10 cellular contexts compared by ENCODE assay signal in genomic region chr15:48974865-48975264, GRCh38. TPM values are rescaled to one million over a fixed set of nuclear protein-coding genes. Genes with fewer than 3 reads are reported as not detected.
A peak's percentile ranks its signal among the peaks of the same experiment; 100 is the strongest.
DNase-seq lines count a peak whose midpoint lies in the region; ATAC-seq and TF ChIP-seq lines count a peak whose summit lies in the region.
"Had no signal": no experiment of that assay in that cellular context is flagged by ENCODE, and none has a peak within 500 bp of the region (broad histone marks: within the 10 kb centered on the region; RNA-seq: fewer than 3 reads in every experiment).

No MANE protein-coding gene starts in this region.

- 48% methylated on average over 2 of the region's 2 CpGs for WGBS in smooth muscle cell (ENCODE audit: low lambda C conversion rate)

- DNase-seq in NCI-H2227 (lab: John Stamatoyannopoulos, UW; ENCODE audit: unreplicated experiment), result peak; percentile 20
- no peak for DNase-seq in NCI-H2227 treated with DMSO at 0.1 percent for 48 hours (lab: John Stamatoyannopoulos, UW)
- DNase-seq in glutamatergic neuron, result no peak
- no peak for DNase-seq in smooth muscle cell (lab: John Stamatoyannopoulos, UW; ENCODE audit: unreplicated experiment)
- DNase-seq in endothelial cell (ENCODE audit: low spot score), result no peak
- DNase-seq in CD8-positive, alpha-beta memory T cell, result no peak
- DNase-seq: activated effector memory CD4-positive, alpha-beta T cell treated with Interleukin-2 at 50 U/mL for 16 hours had no signal

- no peak overlapping the region for H3K27ac ChIP-seq in SU-DHL-6 (ENCODE audit: low read depth, low read length)
- H3K27ac ChIP-seq in smooth muscle cell (ENCODE audit: low read depth), result no peak overlapping the region
- no peak overlapping the region for H3K27ac ChIP-seq in CD8-positive, alpha-beta memory T cell (ENCODE audit: low read depth, low read length)

- no peaks in the 10 kb centered on the region for H4K20me1 ChIP-seq in SU-DHL-6 (ENCODE audit: low read depth, low read length)
- H4K20me1 ChIP-seq in smooth muscle cell (ENCODE audit: low read depth), result no peaks in the 10 kb centered on the region

- H3K9ac ChIP-seq in SU-DHL-6 (ENCODE audit: low read length) (no peak overlapping the region), smooth muscle cell (ENCODE audit: low read depth) (no peak overlapping the region)

- ATAC-seq in GM19023 (IDR thresholded peaks at IDR 0.05; ENCODE audit: unreplicated experiment), result no peak

- POLR2A ChIA-PET in CD8-positive, alpha-beta memory T cell (lab: Charles Lee), result interaction anchor here (1.8 kb wide), 1 partner anchor 10 kb away, joined by 4 read pairs; no protein-coding TSS in a partner anchor

- H3K4me1 ChIP-seq in smooth muscle cell (ENCODE audit: low read depth), result peaks cover 7% of the 10 kb centered on the region
- peaks cover 3% of the 10 kb centered on the region for H3K4me1 ChIP-seq in CD8-positive, alpha-beta memory T cell (ENCODE audit: insufficient read depth, low read length)

- no peaks in the 10 kb centered on the region for H3K9me2 ChIP-seq in SU-DHL-6 (replicated peaks; ENCODE audit: insufficient read depth, low read length)

- H3F3A ChIP-seq in SU-DHL-6 (ENCODE audit: insufficient read depth) (no peaks in the 10 kb centered on the region), smooth muscle cell (ENCODE audit: low read depth) (no peaks in the 10 kb centered on the region)

- H3K9me3 ChIP-seq in SU-DHL-6 (ENCODE audit: insufficient read depth, low read length) (no peaks in the 10 kb centered on the region), smooth muscle cell (replicated peaks; ENCODE audit: low read depth) (no peaks in the 10 kb centered on the region)
- no peaks in the 10 kb centered on the region for H3K9me3 ChIP-seq in CD8-positive, alpha-beta memory T cell (ENCODE audit: low read length)
- H3K9me3 ChIP-seq: suprapubic skin had no signal

- H3K27me3 ChIP-seq in SU-DHL-6 (ENCODE audit: low read length) (no peaks in the 10 kb centered on the region), smooth muscle cell (ENCODE audit: low read depth) (no peaks in the 10 kb centered on the region)
- peaks cover 8% of the 10 kb centered on the region for H3K27me3 ChIP-seq in CD8-positive, alpha-beta memory T cell (ENCODE audit: insufficient read depth, low read length, poor library complexity, severe bottlenecking)
- H3K27me3 ChIP-seq: suprapubic skin had no signal

- TF ChIP-seq CTCF in SU-DHL-6 (IDR thresholded peaks at IDR 0.05; ENCODE audit: insufficient read depth, low read length, poor library complexity, severe bottlenecking) (no peak), glutamatergic neuron (IDR thresholded peaks at IDR 0.05; ENCODE audit: partially characterized antibody, unreplicated experiment) (no peak), smooth muscle cell (IDR thresholded peaks at IDR 0.05; ENCODE audit: borderline replicate concordance, insufficient read depth, poor library complexity, severe bottlenecking) (no peak), endothelial cell (IDR thresholded peaks at IDR 0.05; ENCODE audit: unreplicated experiment) (no peak)

- H3K4me1 Mint-ChIP-seq in glutamatergic neuron (ENCODE audit: low read depth, unreplicated experiment) (peaks cover 11% of the 10 kb centered on the region), endothelial cell (ENCODE audit: unreplicated experiment) (peaks cover 7% of the 10 kb centered on the region)
- peaks cover 1 to 5% (median 4%) of the 10 kb centered on the region in 3 donors for H3K4me1 Mint-ChIP-seq in CD8-positive, alpha-beta memory T cell

- H3K36me3 Mint-ChIP-seq in glutamatergic neuron (ENCODE audit: unreplicated experiment), result peaks cover 14% of the 10 kb centered on the region
- H3K36me3 Mint-ChIP-seq in endothelial cell (ENCODE audit: low read depth, unreplicated experiment), result no peaks in the 10 kb centered on the region
- H3K36me3 Mint-ChIP-seq in CD8-positive, alpha-beta memory T cell, result no peaks in the 10 kb centered on the region

- peak overlapping the region; percentile 77 for H3K4me3 Mint-ChIP-seq in glutamatergic neuron (ENCODE audit: unreplicated experiment)
- no peak overlapping the region for H3K4me3 Mint-ChIP-seq in endothelial cell (ENCODE audit: unreplicated experiment)
- peak overlapping the region in 3 of 7 donors; percentile 9 to 49 (median 19) for H3K4me3 Mint-ChIP-seq in CD8-positive, alpha-beta memory T cell

- H3K9me3 Mint-ChIP-seq in glutamatergic neuron (ENCODE audit: unreplicated experiment) (no peaks in the 10 kb centered on the region), endothelial cell (ENCODE audit: unreplicated experiment) (no peaks in the 10 kb centered on the region)
- H3K9me3 Mint-ChIP-seq in CD8-positive, alpha-beta memory T cell, result no peaks in the 10 kb centered on the region

- CTCF ChIA-PET in CD8-positive, alpha-beta memory T cell (lab: Charles Lee), result interaction anchor here (1.4 to 2.8 kb wide), 4 partner anchors 15 to 113 kb away, joined by 3 to 27 read pairs (median 18); no protein-coding TSS in a partner anchor

- H3K36me3 ChIP-seq in SU-DHL-6 (ENCODE audit: low read length) (no peaks in the 10 kb centered on the region), smooth muscle cell (ENCODE audit: low read depth) (no peaks in the 10 kb centered on the region)
- no peaks in the 10 kb centered on the region for H3K36me3 ChIP-seq in CD8-positive, alpha-beta memory T cell (ENCODE audit: insufficient read depth, low read length)
- H3K36me3 ChIP-seq: suprapubic skin had no signal

- H3K27ac Mint-ChIP-seq in glutamatergic neuron (ENCODE audit: unreplicated experiment) (peak overlapping the region; percentile 65), endothelial cell (ENCODE audit: unreplicated experiment) (no peak overlapping the region)
- no peak overlapping the region for H3K27ac Mint-ChIP-seq in CD8-positive, alpha-beta memory T cell

- no peaks in the 10 kb centered on the region for H3K79me2 ChIP-seq in SU-DHL-6 (ENCODE audit: insufficient read depth, low read length)
- H3K79me2 ChIP-seq in smooth muscle cell (ENCODE audit: low read depth), result no peaks in the 10 kb centered on the region

- peaks cover 2% of the 10 kb centered on the region for H3K27me3 Mint-ChIP-seq in glutamatergic neuron (ENCODE audit: unreplicated experiment)
- peaks cover 3% of the 10 kb centered on the region for H3K27me3 Mint-ChIP-seq in endothelial cell (ENCODE audit: unreplicated experiment)
- peaks cover 20 to 48% of the 10 kb centered on the region in 2 donors for H3K27me3 Mint-ChIP-seq in CD8-positive, alpha-beta memory T cell

- H3K4me2 ChIP-seq in SU-DHL-6 (ENCODE audit: low read depth, low read length, poor library complexity, severe bottlenecking) (no peak overlapping the region), smooth muscle cell (peak overlapping the region; percentile 93)

- H2AFZ ChIP-seq in SU-DHL-6 (ENCODE audit: low read depth, low read length, severe bottlenecking) (peak overlapping the region; percentile 93), smooth muscle cell (ENCODE audit: low read depth) (peak overlapping the region; percentile 99)

- H3K4me3 ChIP-seq in SU-DHL-6 (ENCODE audit: insufficient read depth, low read length, poor library complexity, severe bottlenecking) (no peak overlapping the region), smooth muscle cell (no peak overlapping the region)
- no peak overlapping the region for H3K4me3 ChIP-seq in CD8-positive, alpha-beta memory T cell (ENCODE audit: low read length)

RNA-seq across cellular contexts. Expression of gene SHC4, which starts 11.1 kb away (rescaled TPM):
- total RNA-seq in glutamatergic neuron (ENCODE audit: unreplicated experiment) (4.4 TPM), smooth muscle cell (1.2 and 3.6 TPM in 2 replicates), endothelial cell (ENCODE audit: unreplicated experiment) (6.8 TPM)
- polyA plus RNA-seq in smooth muscle cell, result 0.26 and 0.39 TPM in 2 replicates
- 1 to 10 TPM; 5.0 to 5.7 TPM for total RNA-seq in CD8-positive, alpha-beta memory T cell
- polyA plus RNA-seq in CD8-positive, alpha-beta memory T cell, result not detected
